In genomic region chr10:24722676-24723385, GRCh38 we compare ENCODE assay signal across 8 cellular contexts. TPM values are rescaled to one million over a fixed set of nuclear protein-coding genes. Genes with fewer than 3 reads are reported as not detected.
DNase-seq lines count a peak whose midpoint lies in the region; ATAC-seq, FAIRE-seq and TF ChIP-seq lines count a peak whose summit lies in the region.

No MANE protein-coding gene starts in this region.

- CTCF ChIA-PET in Calu3 (lab: Charles Lee) (interaction anchor here (0.6 to 2.1 kb wide), 2 partner anchors 225 to 413 kb away, joined by 4 to 5 read pairs; no protein-coding TSS in a partner anchor), WTC11 (lab: Charles Lee) (interaction anchor here (0.6 kb wide), 2 partner anchors 237 to 1277 kb away, joined by 3 to 4 read pairs; no protein-coding TSS in a partner anchor)

- peak overlapping the region; percentile 65 for H3K27ac Mint-ChIP-seq in Calu3 (ENCODE audit: unreplicated experiment)
- no peak overlapping the region for H3K27ac Mint-ChIP-seq in WTC11

- peak; percentile 46 for DNase-seq in Calu3
- DNase-seq in HTR-8/SVneo (ENCODE audit: insufficient read length, low spot score), result peak; percentile 41
- DNase-seq in WTC11 (ENCODE audit: low spot score), result peak; percentile 60
- DNase-seq in cerebellum (ENCODE audit: low spot score), result peak; percentile 44
- DNase-seq in left colon, result peak; percentile 38 to 73
- DNase-seq in stimulated activated CD4-positive, alpha-beta T cell treated with anti-CD3 and anti-CD28 coated beads, Interleukin-2, amount 100 ng/mL, for 24 hours, result peak; percentile 54 to 56
- DNase-seq in NCI-H510A (lab: John Stamatoyannopoulos, UW), result no peak

- peaks cover 6% of the 10 kb centered on the region for H3K4me1 Mint-ChIP-seq in Calu3 (ENCODE audit: low read depth, unreplicated experiment)
- peaks cover 37% of the 10 kb centered on the region for H3K4me1 Mint-ChIP-seq in WTC11

- H3K9me3 Mint-ChIP-seq in Calu3 (ENCODE audit: low read depth, unreplicated experiment), result no peaks in the 10 kb centered on the region
- no peaks in the 10 kb centered on the region for H3K9me3 Mint-ChIP-seq in WTC11

- intact Hi-C loops in Calu3 (cut with micrococcal nuclease; ENCODE audit: unreplicated experiment) (loop anchor here (5.0 to 10.0 kb wide), 4 partner anchors 39 to 269 kb away; partner anchors contain the start of gene PRTFDC1), left colon (cut with DNase I, micrococcal nuclease) (loop anchor here in 1 of 2 donors (10.0 kb wide), 1 partner anchor 232 kb away; the partner anchor contains the start of gene PRTFDC1)

- H3K4me3 Mint-ChIP-seq in Calu3 (ENCODE audit: low read depth, unreplicated experiment) (no peak overlapping the region), WTC11 (peak overlapping the region; percentile 86)

- H3K27me3 Mint-ChIP-seq in Calu3 (ENCODE audit: unreplicated experiment) (no peaks in the 10 kb centered on the region), WTC11 (ENCODE audit: low read depth) (peaks cover 40% of the 10 kb centered on the region)

- ATAC-seq in GM19467 (IDR thresholded peaks at IDR 0.05; ENCODE audit: unreplicated experiment) (peak; percentile 29), WTC11 (peak; percentile 21), left colon (peak; percentile 39)

- TF ChIP-seq CTCF in Calu3 (IDR thresholded peaks at IDR 0.05; ENCODE audit: unreplicated experiment) (no peak), WTC11 (IDR thresholded peaks at IDR 0.05) (no peak)

- POLR2A ChIA-PET in WTC11 (lab: Charles Lee), result no interaction called here

- no TSS peak for BruUV-seq in Calu3 (replicated peaks; lab: Mats Ljungman, UMichigan)

- H3K36me3 Mint-ChIP-seq in Calu3 (ENCODE audit: insufficient read depth, unreplicated experiment), result peaks cover 48% of the 10 kb centered on the region
- no peaks in the 10 kb centered on the region for H3K36me3 Mint-ChIP-seq in WTC11

- peak; percentile 23 for FAIRE-seq in HTR-8/SVneo (lab: Jason Lieb, UNC)

TF ChIP-seq in WTC11, 78 proteins besides CTCF, POLR2A, EP300 and RAD21:
- TF ChIP-seq AR (CRISPR knock-in tag; IDR thresholded peaks at IDR 0.05), result no peak
- TF ChIP-seq SOX15 (CRISPR knock-in tag; IDR thresholded peaks at IDR 0.05), result no peak
- no peak for TF ChIP-seq FOXP4 (CRISPR knock-in tag; IDR thresholded peaks at IDR 0.05)
- TF ChIP-seq IRF2 (CRISPR knock-in tag; IDR thresholded peaks at IDR 0.05; ENCODE audit: borderline replicate concordance, low read depth), result no peak
TF ChIP-seq in WTC11: peak in this region for 0.

RNA-seq across cellular contexts. Expression of gene ARHGAP21, which starts 0.9 kb away (rescaled TPM):
- total RNA-seq in Calu3 (2022) (67.0 and 67.5 TPM in 2 replicates), WTC11 (2021) (30.2 to 37.7 TPM (median 33.8 TPM) in 3 replicates), cerebellum (246 TPM), left colon (100 to 1,000 TPM; 101 to 102 TPM)
